In the genomic region with DNA sequence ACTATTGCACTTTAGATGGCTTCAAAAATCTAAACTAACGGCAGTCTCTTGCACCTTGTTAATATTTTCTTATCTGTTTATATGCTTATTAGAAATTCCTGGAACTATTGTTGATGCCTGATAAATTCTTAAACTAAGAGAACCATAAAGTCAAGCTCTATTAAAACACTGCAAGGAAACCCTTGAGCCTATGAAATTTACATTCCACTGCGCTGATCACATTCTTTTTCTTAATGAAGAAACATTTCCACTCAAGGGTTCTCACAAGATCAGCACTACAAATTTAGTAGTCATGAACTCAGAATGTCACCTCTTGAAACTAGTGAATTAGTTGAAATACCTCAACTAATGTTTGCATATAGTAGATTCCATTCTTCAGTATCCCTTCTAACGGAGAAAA, we compare ENCODE assay signal across 21 cellular contexts.
DNase-seq lines count a peak whose midpoint lies in the region; ATAC-seq, FAIRE-seq and TF ChIP-seq lines count a peak whose summit lies in the region.
"Had no signal": no experiment of that assay in that cellular context is flagged by ENCODE, and none has a peak within 500 bp of the region (broad histone marks: within the 10 kb centered on the region; RNA-seq: fewer than 3 reads in every experiment).

No MANE protein-coding gene starts in this region.

- in situ Hi-C loops in brain microvascular endothelial cell (cut with HindIII; ENCODE audit: low pct_ligation_motif_present, low sequenced_read_pairs) = no loop called here

- H2AFZ ChIP-seq in endothelial cell of umbilical vein (ENCODE audit: low read depth, low read length) = no peak overlapping the region
- H2AFZ ChIP-seq: GM23338 had no signal

- no peaks in the 10 kb centered on the region for H3K9me1 ChIP-seq in endothelial cell of umbilical vein (replicated peaks; ENCODE audit: control insufficient read depth, extremely low read depth, insufficient read depth, low read length)

- H3K27me3 ChIP-seq in endothelial cell of umbilical vein (ENCODE audit: control insufficient read depth in 2 of 2, insufficient read depth in 2 of 2, low read length in 2 of 2) (no peaks in the 10 kb centered on the region), lung (ENCODE audit: control insufficient read depth, insufficient read depth) (no peaks in the 10 kb centered on the region), upper lobe of right lung (no peaks in the 10 kb centered on the region), spleen (replicated peaks in 1 of 7) (no peaks in the 10 kb centered on the region), brain microvascular endothelial cell (replicated peaks) (no peaks in the 10 kb centered on the region)

- H3K4me1 ChIP-seq in endothelial cell of umbilical vein (ENCODE audit: control insufficient read depth, extremely low read depth, insufficient read depth, low read length) (peaks cover 10% of the 10 kb centered on the region), lung (ENCODE audit: control insufficient read depth in 2 of 2, insufficient read depth in 2 of 2, low read length in 2 of 2) (no peaks in the 10 kb centered on the region), upper lobe of right lung (no peaks in the 10 kb centered on the region), spleen (no peaks in the 10 kb centered on the region)
- H3K4me1 ChIP-seq: A549 had no signal

- TF ChIP-seq CTCF in endothelial cell of umbilical vein (IDR thresholded peaks at IDR 0.05; ENCODE audit: extremely low read depth in 1 of 2, insufficient read depth in 1 of 2, low read depth in 1 of 2, low read length in 2 of 2) = no peak
- no peak for TF ChIP-seq CTCF in lung (IDR thresholded peaks at IDR 0.05; ENCODE audit: control extremely low read depth, extremely low read depth)
- TF ChIP-seq CTCF in upper lobe of right lung (IDR thresholded peaks at IDR 0.05) = no peak
- no peak for TF ChIP-seq CTCF in spleen (IDR thresholded peaks at IDR 0.05 in 8 of 11, conservative IDR thresholded peaks at IDR 0.05 in 3 of 11)
- TF ChIP-seq CTCF in brain microvascular endothelial cell (IDR thresholded peaks at IDR 0.05; ENCODE audit: low read depth, low read length, missing control alignments) = no peak

- no peaks in the 10 kb centered on the region for H4K20me1 ChIP-seq in endothelial cell of umbilical vein (replicated peaks; ENCODE audit: control insufficient read depth, extremely low read depth, insufficient read depth, low read length)

- H3K79me2 ChIP-seq in endothelial cell of umbilical vein (ENCODE audit: control insufficient read depth, insufficient read depth, low read length) = no peaks in the 10 kb centered on the region

- intact Hi-C loops in endothelial cell of umbilical vein (cut with micrococcal nuclease) (loop anchor here (10.0 kb wide), 1 partner anchor 171 kb away; no protein-coding TSS in a partner anchor), upper lobe of right lung (cut with DNase I) (no loop called here), spleen (cut with DNase I; ENCODE audit: low total_unique reads) (no loop called here)

- no TSS peak for BruUV-seq in endothelial cell of umbilical vein (replicated peaks; lab: Mats Ljungman, UMichigan)

- FAIRE-seq in endothelial cell of umbilical vein (lab: Jason Lieb, UNC) = peak; percentile 38
- FAIRE-seq: A549, GM12878 had no signal

- POLR2A ChIA-PET in endothelial cell of umbilical vein (lab: Charles Lee) = no interaction called here

- H3K36me3 ChIP-seq in endothelial cell of umbilical vein (ENCODE audit: control insufficient read depth in 2 of 2, extremely low read depth in 1 of 2, insufficient read depth in 2 of 2, low read length in 2 of 2) = no peaks in the 10 kb centered on the region
- no peaks in the 10 kb centered on the region for H3K36me3 ChIP-seq in lung (ENCODE audit: control insufficient read depth in 2 of 2, insufficient read depth in 2 of 2, low read length in 2 of 2)
- H3K36me3 ChIP-seq in upper lobe of right lung = no peaks in the 10 kb centered on the region
- no peaks in the 10 kb centered on the region for H3K36me3 ChIP-seq in spleen
- no peaks in the 10 kb centered on the region for H3K36me3 ChIP-seq in brain microvascular endothelial cell (replicated peaks)

- WGBS in lung, 2 donors = 70 to 84% methylated on average over 3 of the region's 3 CpGs
- WGBS in spleen, 5 donors = 85 to 95% (median 90%) methylated on average over 3 of the region's 3 CpGs

- DNase-seq in EH (ENCODE audit: low read depth) (peak; percentile 12), endothelial cell of umbilical vein (ENCODE audit: low read depth, low spot score) (no peak), lung (ENCODE audit: low spot score) (no peak), upper lobe of right lung (no peak), spleen (no peak), brain microvascular endothelial cell (no peak)
- DNase-seq: 8988T; ACHN; C1 segment of cervical spinal cord; Calu3; CD4-positive, alpha-beta memory T cell; COR-L47; DMS53; DMS79 treated with DMSO at 0.1 percent for 48 hours; GDM1; H9 had no signal

- H3K9me3 ChIP-seq in endothelial cell of umbilical vein (replicated peaks; ENCODE audit: control insufficient read depth, insufficient read depth, low read length) (no peaks in the 10 kb centered on the region), lung (ENCODE audit: control insufficient read depth in 2 of 2, insufficient read depth in 1 of 2, low read length in 1 of 2) (no peaks in the 10 kb centered on the region), upper lobe of right lung (no peaks in the 10 kb centered on the region), spleen (no peaks in the 10 kb centered on the region)
- H3K9me3 ChIP-seq: A549 had no signal

- ATAC-seq in lung (ENCODE audit: insufficient read depth, low FRiP score) (peak; percentile 58), upper lobe of right lung (peak; percentile 55), HG03108 (IDR thresholded peaks at IDR 0.05; ENCODE audit: unreplicated experiment) (no peak)
- ATAC-seq: A549, GM12878, GM23338, HCT116 had no signal

- H3K27ac ChIP-seq in endothelial cell of umbilical vein (ENCODE audit: insufficient read depth, low read depth, low read length) = no peak overlapping the region
- H3K27ac ChIP-seq in lung (ENCODE audit: low read depth in 1 of 2, low read length in 1 of 2) = no peak overlapping the region
- H3K27ac ChIP-seq in upper lobe of right lung = no peak overlapping the region
- no peak overlapping the region for H3K27ac ChIP-seq in spleen
- H3K27ac ChIP-seq in brain microvascular endothelial cell = no peak overlapping the region
- H3K27ac ChIP-seq: A549 had no signal

- dilution Hi-C loops in endothelial cell of umbilical vein (cut with MboI; ENCODE audit: extremely low pct_ligation_motif_present, low sequenced_read_pairs) = no loop called here

- H3K9ac ChIP-seq in endothelial cell of umbilical vein (replicated peaks; ENCODE audit: extremely low read depth, insufficient read depth, low read length) = no peak overlapping the region

- TF ChIP-seq POLR2A in endothelial cell of umbilical vein (IDR thresholded peaks at IDR 0.05; ENCODE audit: low read depth, low read length) = no peak
- TF ChIP-seq POLR2A in spleen (IDR thresholded peaks at IDR 0.05) = no peak

- no peak overlapping the region for H3K4me2 ChIP-seq in endothelial cell of umbilical vein (ENCODE audit: insufficient read depth, low read length)
- H3K4me2 ChIP-seq: A549, GM23338 had no signal

- H3K4me3 ChIP-seq in endothelial cell of umbilical vein (replicated peaks in 1 of 3; ENCODE audit: insufficient read depth in 1 of 3, low read depth in 1 of 3, low read length in 3 of 3) (no peak overlapping the region), lung (no peak overlapping the region), upper lobe of right lung (no peak overlapping the region), spleen (no peak overlapping the region), brain microvascular endothelial cell (ENCODE audit: low read depth, low read length) (no peak overlapping the region)
- H3K4me3 ChIP-seq: A549, GM12878, GM23338 had no signal

- CTCF ChIA-PET in endothelial cell of umbilical vein (lab: Charles Lee) = no interaction called here

TF ChIP-seq in endothelial cell of umbilical vein, 7 proteins besides CTCF, POLR2A, EP300 and RAD21:
- TF ChIP-seq JUN (IDR thresholded peaks at IDR 0.05; ENCODE audit: borderline replicate concordance, insufficient read depth, insufficient read length, low read depth) = no peak
- no peak for TF ChIP-seq MYC (IDR thresholded peaks at IDR 0.05; ENCODE audit: low read depth, low read length)
- TF ChIP-seq GATA2 (IDR thresholded peaks at IDR 0.05; ENCODE audit: insufficient read depth, insufficient read length, low read depth, low read length) = no peak
